22 cellular contexts compared by ENCODE assay signal in genomic region chr11:99535819-99536218, GRCh38.
A peak's percentile ranks its signal among the peaks of the same experiment; 100 is the strongest.
DNase-seq lines count a peak whose midpoint lies in the region; ATAC-seq, FAIRE-seq and TF ChIP-seq lines count a peak whose summit lies in the region.
"Had no signal": no experiment of that assay in that cellular context is flagged by ENCODE, and none has a peak within 500 bp of the region (broad histone marks: within the 10 kb centered on the region; RNA-seq: fewer than 3 reads in every experiment).

No MANE protein-coding gene starts in this region.

- H3K79me1 ChIP-seq in mesenchymal stem cell (replicated peaks; ENCODE audit: low read length, poor library complexity, severe bottlenecking) = no peaks in the 10 kb centered on the region

- no peak overlapping the region for H3K18ac ChIP-seq in mesenchymal stem cell (ENCODE audit: low read depth in 1 of 2, low read length in 2 of 2)

- TF ChIP-seq CTCF in foreskin fibroblast (IDR thresholded peaks at IDR 0.05; ENCODE audit: low read depth, low read length) (no peak), heart right ventricle (IDR thresholded peaks at IDR 0.05) (no peak)

- no peak overlapping the region for H2BK12ac ChIP-seq in mesenchymal stem cell (ENCODE audit: low read length in 2 of 2)

- H3K4me3 Mint-ChIP-seq in effector memory CD8-positive, alpha-beta T cell = no peak overlapping the region
- H3K4me3 Mint-ChIP-seq: CD4-positive, alpha-beta memory T cell; stimulated activated naive CD8-positive, alpha-beta T cell treated with anti-CD3 and anti-CD28 coated beads, Interleukin-15, Interleukin-2, amounts not matched to agents 100 ng/mL and 50 ng/mL, for 24 hours had no signal

- no peaks in the 10 kb centered on the region for H3K27me3 ChIP-seq in mesenchymal stem cell (ENCODE audit: control insufficient read depth in 1 of 2, insufficient read depth in 1 of 2, low read length in 2 of 2)
- H3K27me3 ChIP-seq in heart right ventricle = no peaks in the 10 kb centered on the region
- H3K27me3 ChIP-seq: vagina had no signal

- H2AFZ ChIP-seq in mesenchymal stem cell (ENCODE audit: low read depth, low read length) = no peak overlapping the region
- H2AFZ ChIP-seq: parathyroid adenoma had no signal

- H3K36me3 Mint-ChIP-seq in effector memory CD8-positive, alpha-beta T cell (ENCODE audit: insufficient read depth) = no peaks in the 10 kb centered on the region
- H3K36me3 Mint-ChIP-seq: CD4-positive, alpha-beta memory T cell had no signal

- H2BK120ac ChIP-seq in mesenchymal stem cell (ENCODE audit: low read depth, low read length) = no peak overlapping the region

- no peak overlapping the region for H3K23ac ChIP-seq in mesenchymal stem cell (ENCODE audit: low read length in 2 of 2)

- no CpG with 5 or more reads among the region's 2 CpGs for WGBS in mesenchymal stem cell
- 54 to 60% methylated on average over 2 of the region's 2 CpGs for WGBS in heart right ventricle, 2 donors

- DNase-seq in GM18507 (ENCODE audit: extremely low spot score, insufficient read length, low read depth) (no peak), foreskin fibroblast (no peak), mesenchymal stem cell (no peak), heart right ventricle (no peak)
- no peak for DNase-seq in effector memory CD8-positive, alpha-beta T cell
- DNase-seq: CD4-positive, alpha-beta memory T cell; cortex of kidney; GOT3; hippocampal formation; NCI-H1417; small intestine; WERI-Rb-1 had no signal

- FAIRE-seq in GM18507 (lab: Jason Lieb, UNC) = peak; percentile 21
- FAIRE-seq: astrocyte, small intestine had no signal

- no peak overlapping the region for H4K8ac ChIP-seq in mesenchymal stem cell (ENCODE audit: low read length)

- no peak overlapping the region for H3K14ac ChIP-seq in mesenchymal stem cell (ENCODE audit: low read length in 2 of 2)

- no peaks in the 10 kb centered on the region for H3K4me1 Mint-ChIP-seq in effector memory CD8-positive, alpha-beta T cell (ENCODE audit: low read depth in 2 of 2)
- H3K4me1 Mint-ChIP-seq: CD4-positive, alpha-beta memory T cell had no signal

- no peak overlapping the region for H3K4me2 ChIP-seq in mesenchymal stem cell (ENCODE audit: low read length, poor library complexity, severe bottlenecking)
- H3K4me2 ChIP-seq: KMS-11 had no signal

- H3K4ac ChIP-seq in mesenchymal stem cell (ENCODE audit: low read depth in 1 of 2, low read length in 2 of 2) = no peak overlapping the region

- H3K27me3 Mint-ChIP-seq in effector memory CD8-positive, alpha-beta T cell = no peaks in the 10 kb centered on the region
- H3K27me3 Mint-ChIP-seq: CD4-positive, alpha-beta memory T cell; stimulated activated naive CD8-positive, alpha-beta T cell treated with anti-CD3 and anti-CD28 coated beads, Interleukin-15, Interleukin-2, amounts not matched to agents 100 ng/mL and 50 ng/mL, for 24 hours had no signal

- H2BK15ac ChIP-seq in mesenchymal stem cell (ENCODE audit: low read depth, poor library complexity, severe bottlenecking) = no peak overlapping the region

- H3K27ac ChIP-seq in mesenchymal stem cell (ENCODE audit: low read length, poor library complexity, severe bottlenecking) = no peak overlapping the region
- no peak overlapping the region for H3K27ac ChIP-seq in heart right ventricle
- H3K27ac ChIP-seq: KMS-11, parathyroid adenoma, vagina, WERI-Rb-1 had no signal

- H2AK5ac ChIP-seq in mesenchymal stem cell (ENCODE audit: low read length, severe bottlenecking) = no peak overlapping the region

- intact Hi-C loops in heart right ventricle (cut with DNase I) = no loop called here

- H3K9me3 ChIP-seq in mesenchymal stem cell (ENCODE audit: control insufficient read depth, low read length) = peaks cover 2% of the 10 kb centered on the region
- H3K9me3 ChIP-seq in heart right ventricle = no peaks in the 10 kb centered on the region
- H3K9me3 ChIP-seq: vagina had no signal

- peaks cover 7 to 11% of the 10 kb centered on the region in 2 donors for H3K9me3 Mint-ChIP-seq in effector memory CD8-positive, alpha-beta T cell

- H4K91ac ChIP-seq in mesenchymal stem cell (ENCODE audit: low read length) = no peak overlapping the region

- H2BK5ac ChIP-seq in mesenchymal stem cell (ENCODE audit: low read depth, low read length, poor library complexity, severe bottlenecking) = no peak overlapping the region

- no peak overlapping the region for H3K9ac ChIP-seq in mesenchymal stem cell (ENCODE audit: low read length)
- H3K9ac ChIP-seq: KMS-11, parathyroid adenoma had no signal

- H3K4me3 ChIP-seq in foreskin fibroblast (ENCODE audit: low read depth in 1 of 2, low read length in 2 of 2) (no peak overlapping the region), mesenchymal stem cell (ENCODE audit: insufficient read depth in 1 of 2, low read depth in 1 of 2, low read length in 2 of 2) (no peak overlapping the region), heart right ventricle (no peak overlapping the region)
- H3K4me3 ChIP-seq: vagina had no signal

- H3K36me3 ChIP-seq in mesenchymal stem cell (ENCODE audit: control insufficient read depth in 1 of 2, insufficient read depth in 2 of 2, low read depth in 1 of 2, low read length in 2 of 2) (no peaks in the 10 kb centered on the region), heart right ventricle (no peaks in the 10 kb centered on the region)
- H3K36me3 ChIP-seq: vagina, WERI-Rb-1 had no signal

- no peak overlapping the region for H3K27ac Mint-ChIP-seq in effector memory CD8-positive, alpha-beta T cell
- H3K27ac Mint-ChIP-seq: stimulated activated naive CD8-positive, alpha-beta T cell treated with anti-CD3 and anti-CD28 coated beads, Interleukin-15, Interleukin-2, amounts not matched to agents 100 ng/mL and 50 ng/mL, for 24 hours had no signal

- ATAC-seq in GM19463 (IDR thresholded peaks at IDR 0.05; ENCODE audit: unreplicated experiment) = peak; percentile 64
- ATAC-seq in HG02938 (IDR thresholded peaks at IDR 0.05; ENCODE audit: unreplicated experiment) = peak; percentile 83
- ATAC-seq in HG03457 (IDR thresholded peaks at IDR 0.05; ENCODE audit: unreplicated experiment) = peak; percentile 85
- no peak for ATAC-seq in effector memory CD8-positive, alpha-beta T cell (replicated peaks)
- no peak for ATAC-seq in heart right ventricle
- ATAC-seq: left lobe of liver, Panc1 had no signal

- H3K4me1 ChIP-seq in mesenchymal stem cell (ENCODE audit: control insufficient read depth, insufficient read depth, low read depth, low read length) (no peaks in the 10 kb centered on the region), heart right ventricle (no peaks in the 10 kb centered on the region)
- H3K4me1 ChIP-seq: parathyroid adenoma, vagina had no signal

Comparison
In these comparisons a context has a peak if more than half of its experiments do, and no peak if none do; other contexts are left out.
1. ATAC-seq: peak in GM19463 (single experiment), HG02938 (single experiment) and HG03457 (single experiment); none in effector memory CD8-positive, alpha-beta T cell (single experiment) and heart right ventricle (0 of 8).